ENCODE assay signal across 1 cellular context in genomic region chr21:34082769-34083168, GRCh38.
TF ChIP-seq lines count a peak whose summit lies in the region.

No MANE protein-coding gene starts in this region.

TF ChIP-seq in HEK293, 187 proteins besides CTCF, POLR2A, EP300 and RAD21:
- peak; percentile 85 for TF ChIP-seq PRDM1 (tag by site-specific recombination; IDR thresholded peaks at IDR 0.05)
- TF ChIP-seq SETDB1 (IDR thresholded peaks at IDR 0.05; ENCODE audit: insufficient read length, low read length): no peak
